Comparison of ENCODE assay signal across 9 cellular contexts in the genomic region with DNA sequence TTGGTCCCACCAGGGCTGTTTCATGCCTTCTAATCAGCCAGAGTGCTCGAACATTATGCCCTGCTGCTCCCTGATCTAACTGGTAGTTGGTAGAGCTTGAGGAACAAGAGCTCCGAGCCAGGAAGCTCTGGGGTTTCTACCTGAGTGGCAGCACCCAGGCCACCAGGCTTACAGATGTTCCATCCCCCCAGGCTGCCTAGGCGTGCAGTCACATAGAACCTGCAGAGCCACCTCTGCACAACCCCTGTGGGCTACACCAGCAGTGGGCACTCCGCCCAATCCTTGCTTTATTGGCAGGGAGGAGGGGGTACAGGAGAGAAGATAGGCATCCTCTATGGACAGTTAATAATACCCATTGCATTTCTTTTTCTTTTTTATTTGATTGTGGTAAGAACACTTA. TPM values are rescaled to one million over a fixed set of nuclear protein-coding genes. Genes with fewer than 3 reads are reported as not detected.
A peak's percentile ranks its signal among the peaks of the same experiment; 100 is the strongest.
DNase-seq lines count a peak whose midpoint lies in the region; ATAC-seq and TF ChIP-seq lines count a peak whose summit lies in the region.
"Had no signal": no experiment of that assay in that cellular context is flagged by ENCODE, and none has a peak within 500 bp of the region (broad histone marks: within the 10 kb centered on the region; RNA-seq: fewer than 3 reads in every experiment).

No MANE protein-coding gene starts in this region.

- no peaks in the 10 kb centered on the region for H3K9me2 ChIP-seq in SK-N-SH

- H4K20me1 ChIP-seq in SK-N-SH (ENCODE audit: insufficient read depth): no peaks in the 10 kb centered on the region

- H3K27me3 ChIP-seq in SK-N-SH (ENCODE audit: insufficient read depth) (no peaks in the 10 kb centered on the region), suprapubic skin (no peaks in the 10 kb centered on the region)
- H3K27me3 ChIP-seq in effector memory CD4-positive, alpha-beta T cell (replicated peaks; ENCODE audit: control insufficient read depth, insufficient read depth, low read length, poor library complexity, severe bottlenecking): no peaks in the 10 kb centered on the region

- TF ChIP-seq EP300 in SK-N-SH (IDR thresholded peaks at IDR 0.05; ENCODE audit: borderline replicate concordance in 1 of 2, low read depth in 1 of 2, low read length in 1 of 2): no peak
- TF ChIP-seq EP300 in suprapubic skin (IDR thresholded peaks at IDR 0.05): no peak

- H3K9me3 ChIP-seq in SK-N-SH: no peaks in the 10 kb centered on the region
- H3K9me3 ChIP-seq in effector memory CD4-positive, alpha-beta T cell (ENCODE audit: control insufficient read depth, low read length): no peaks in the 10 kb centered on the region
- H3K9me3 ChIP-seq in suprapubic skin: no peaks in the 10 kb centered on the region

- POLR2A ChIA-PET in SK-N-SH (lab: Yijun Ruan, JAX): interaction anchor here (1.0 kb wide), 1 partner anchor 22 kb away, joined by 4 read pairs; the partner anchor contains the start of gene MAP3K8

- 0 out of 2 replicates have a peak overlapping the region, but pooled peaks have one; percentile 48 for H3K4me2 ChIP-seq in SK-N-SH

- no peak overlapping the region for H3K4me3 ChIP-seq in SK-N-SH (ENCODE audit: low read depth in 2 of 2, low read length in 1 of 2)
- H3K4me3 ChIP-seq in effector memory CD4-positive, alpha-beta T cell (ENCODE audit: insufficient read depth, low read depth, low read length, poor library complexity, severe bottlenecking): peak overlapping the region; percentile 27
- H3K4me3 ChIP-seq in suprapubic skin: no peak overlapping the region

- H2AFZ ChIP-seq in SK-N-SH (ENCODE audit: low read depth): no peak overlapping the region

- TF ChIP-seq POLR2A in suprapubic skin (IDR thresholded peaks at IDR 0.05): no peak

- H3K79me2 ChIP-seq in SK-N-SH (ENCODE audit: insufficient read depth): no peaks in the 10 kb centered on the region

- TF ChIP-seq CTCF in SK-N-SH (IDR thresholded peaks at IDR 0.05) (no peak), suprapubic skin (IDR thresholded peaks at IDR 0.05) (no peak), GM13976 (IDR thresholded peaks at IDR 0.05; ENCODE audit: borderline replicate concordance, control extremely low read depth, extremely low read depth, insufficient read depth, missing control alignments) (no peak)

- no peak for DNase-seq in SK-N-SH
- DNase-seq in effector memory CD4-positive, alpha-beta T cell: no peak
- no peak for DNase-seq in suprapubic skin (ENCODE audit: low spot score in 2 of 2)
- no peak for DNase-seq in activated CD4-positive, CD25-positive, alpha-beta regulatory T cell (lab: John Stamatoyannopoulos, UW)
- DNase-seq in NCI-H748 (lab: John Stamatoyannopoulos, UW; ENCODE audit: unreplicated experiment): no peak
- no peak for DNase-seq in GM13976 (ENCODE audit: low spot score)
- DNase-seq: NCI-H526 treated with DMSO at 0.1 percent for 48 hours had no signal

- no peak overlapping the region for H3K9ac ChIP-seq in SK-N-SH

- WGBS in SK-N-SH (ENCODE audit: low lambda C conversion rate): 93% methylated on average over 3 of the region's 4 CpGs
- 43% methylated on average over 4 of the region's 4 CpGs for WGBS in suprapubic skin

- CTCF ChIA-PET in SK-N-SH (lab: Yijun Ruan, JAX): interaction anchor here (1.1 kb wide), 1 partner anchor 42 kb away, joined by 3 read pairs; no protein-coding TSS in a partner anchor

- H3K36me3 ChIP-seq in SK-N-SH (replicated peaks in 1 of 2; ENCODE audit: control insufficient read depth in 1 of 2, insufficient read depth in 2 of 2, low read length in 1 of 2) (peaks cover 3 to 22% of the 10 kb centered on the region in 2 experiments), suprapubic skin (peaks cover 54% of the 10 kb centered on the region)
- H3K36me3 ChIP-seq in effector memory CD4-positive, alpha-beta T cell (ENCODE audit: control insufficient read depth, insufficient read depth, low read length): no peaks in the 10 kb centered on the region

- no peak for TF ChIP-seq RAD21 in SK-N-SH (IDR thresholded peaks at IDR 0.05; ENCODE audit: low read length)

- in situ Hi-C loops in GM13976 (cut with MboI; ENCODE audit: low sequenced_read_pairs, unreplicated experiment): no loop called here

- peaks cover 14% of the 10 kb centered on the region for H3F3A ChIP-seq in SK-N-SH (replicated peaks; ENCODE audit: insufficient read depth)

- H3K27ac ChIP-seq in SK-N-SH (ENCODE audit: low read depth in 2 of 2, low read length in 1 of 2) (peak overlapping the region; percentile 60 to 65), suprapubic skin (peak overlapping the region; percentile 72)
- peak overlapping the region; percentile 17 for H3K27ac ChIP-seq in effector memory CD4-positive, alpha-beta T cell (ENCODE audit: insufficient read depth, low read length, poor library complexity, severe bottlenecking)

- H3K4me1 ChIP-seq in SK-N-SH (ENCODE audit: control insufficient read depth in 1 of 2, insufficient read depth in 2 of 2, low read depth in 1 of 2, low read length in 1 of 2): peaks cover 11 to 21% of the 10 kb centered on the region in 2 experiments
- H3K4me1 ChIP-seq in effector memory CD4-positive, alpha-beta T cell (ENCODE audit: control insufficient read depth, insufficient read depth, low read length, poor library complexity, severe bottlenecking): peaks cover 14% of the 10 kb centered on the region
- H3K4me1 ChIP-seq in suprapubic skin: peaks cover 43% of the 10 kb centered on the region

- ATAC-seq in SK-N-SH treated with all-trans-retinoic acid at 6 μM for 48 hours (no peak), HG03280 (IDR thresholded peaks at IDR 0.05; ENCODE audit: unreplicated experiment) (peak; percentile 44)

TF ChIP-seq in SK-N-SH, 30 proteins besides CTCF, POLR2A, EP300 and RAD21:
- TF ChIP-seq USF2 (IDR thresholded peaks at IDR 0.05; ENCODE audit: borderline replicate concordance, low read depth, low read length) (no peak), TCF12 (IDR thresholded peaks at IDR 0.05) (no peak), NRF1 (IDR thresholded peaks at IDR 0.05; ENCODE audit: low read depth, low read length) (no peak), CHD2 (IDR thresholded peaks at IDR 0.05; ENCODE audit: low read length, partially characterized antibody) (no peak), TEAD4 (IDR thresholded peaks at IDR 0.05; ENCODE audit: borderline replicate concordance, insufficient read depth) (no peak), FOXM1 (IDR thresholded peaks at IDR 0.05; ENCODE audit: low read depth) (no peak), SIN3A (IDR thresholded peaks at IDR 0.05; ENCODE audit: borderline replicate concordance, low read depth, low read length) (no peak)
- TF ChIP-seq, protein P1, sequence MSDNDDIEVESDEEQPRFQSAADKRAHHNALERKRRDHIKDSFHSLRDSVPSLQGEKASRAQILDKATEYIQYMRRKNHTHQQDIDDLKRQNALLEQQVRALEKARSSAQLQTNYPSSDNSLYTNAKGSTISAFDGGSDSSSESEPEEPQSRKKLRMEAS (IDR thresholded peaks at IDR 0.05; ENCODE audit: low read depth): no peak

TF ChIP-seq in SK-N-SH treated with all-trans-retinoic acid at 6 μM for 48 hours, 23 proteins besides CTCF, POLR2A, EP300 and RAD21:
- TF ChIP-seq CSDC2 (CRISPR knock-in tag; IDR thresholded peaks at IDR 0.05) (no peak), ZNF8 (CRISPR knock-in tag; IDR thresholded peaks at IDR 0.05) (no peak), POU6F1 (CRISPR knock-in tag; IDR thresholded peaks at IDR 0.05; ENCODE audit: borderline replicate concordance, low read depth) (no peak), CREB5 (CRISPR knock-in tag; IDR thresholded peaks at IDR 0.05; ENCODE audit: low read depth) (no peak), TOX (CRISPR knock-in tag; IDR thresholded peaks at IDR 0.05; ENCODE audit: borderline replicate concordance) (no peak), ARNTL (CRISPR knock-in tag; IDR thresholded peaks at IDR 0.05; ENCODE audit: borderline replicate concordance, low read depth) (no peak), TCF4 (CRISPR knock-in tag; IDR thresholded peaks at IDR 0.05; ENCODE audit: borderline replicate concordance) (no peak), PPARA (CRISPR knock-in tag; IDR thresholded peaks at IDR 0.05; ENCODE audit: borderline replicate concordance) (no peak)
TF ChIP-seq in SK-N-SH treated with all-trans-retinoic acid at 6 μM for 48 hours: peak in this region for 0.

RNA-seq across cellular contexts. Expression of gene MAP3K8, which starts 21.8 kb away (rescaled TPM):
- polyA plus RNA-seq in SK-N-SH (2012; rRNA removed): 3.7 and 6.0 TPM in 2 replicates
- 3.9 and 4.4 TPM in 2 replicates for polyA plus RNA-seq in SK-N-SH (2012; cell fraction: cytosol; rRNA removed)
- polyA plus RNA-seq in SK-N-SH (2012; cell fraction: nucleus; rRNA removed): 10.2 and 18.1 TPM in 2 replicates
- total RNA-seq in suprapubic skin: 10 to 100 TPM; 21.9 to 56.4 (median 54.2) TPM

Comparison
In these comparisons a context has a peak if more than half of its experiments do, and no peak if none do; other contexts are left out.
1. H3K27ac ChIP-seq: peak in every context shown above with its lines; median percentile 72 in suprapubic skin; 62 in SK-N-SH; 17 in effector memory CD4-positive, alpha-beta T cell.